In genomic region chr16:19886061-19886792, GRCh38 we compare ENCODE assay signal across 1 cellular context.
TF ChIP-seq lines count a peak whose summit lies in the region.

No MANE protein-coding gene starts in this region.

TF ChIP-seq in WTC11, 78 proteins besides CTCF, POLR2A, EP300 and RAD21 (continued from another document):
- TF ChIP-seq ZNF425 (CRISPR knock-in tag; conservative IDR thresholded peaks at IDR 0.05) (no peak), SMAD3 (CRISPR knock-in tag; IDR thresholded peaks at IDR 0.05; ENCODE audit: borderline replicate concordance) (0 out of 2 replicates have a peak, but pooled peaks have one; percentile 36), ZNF121 (CRISPR knock-in tag; IDR thresholded peaks at IDR 0.05) (no peak)
